Comparison of ENCODE assay signal across 1 cellular context in the genomic region with DNA sequence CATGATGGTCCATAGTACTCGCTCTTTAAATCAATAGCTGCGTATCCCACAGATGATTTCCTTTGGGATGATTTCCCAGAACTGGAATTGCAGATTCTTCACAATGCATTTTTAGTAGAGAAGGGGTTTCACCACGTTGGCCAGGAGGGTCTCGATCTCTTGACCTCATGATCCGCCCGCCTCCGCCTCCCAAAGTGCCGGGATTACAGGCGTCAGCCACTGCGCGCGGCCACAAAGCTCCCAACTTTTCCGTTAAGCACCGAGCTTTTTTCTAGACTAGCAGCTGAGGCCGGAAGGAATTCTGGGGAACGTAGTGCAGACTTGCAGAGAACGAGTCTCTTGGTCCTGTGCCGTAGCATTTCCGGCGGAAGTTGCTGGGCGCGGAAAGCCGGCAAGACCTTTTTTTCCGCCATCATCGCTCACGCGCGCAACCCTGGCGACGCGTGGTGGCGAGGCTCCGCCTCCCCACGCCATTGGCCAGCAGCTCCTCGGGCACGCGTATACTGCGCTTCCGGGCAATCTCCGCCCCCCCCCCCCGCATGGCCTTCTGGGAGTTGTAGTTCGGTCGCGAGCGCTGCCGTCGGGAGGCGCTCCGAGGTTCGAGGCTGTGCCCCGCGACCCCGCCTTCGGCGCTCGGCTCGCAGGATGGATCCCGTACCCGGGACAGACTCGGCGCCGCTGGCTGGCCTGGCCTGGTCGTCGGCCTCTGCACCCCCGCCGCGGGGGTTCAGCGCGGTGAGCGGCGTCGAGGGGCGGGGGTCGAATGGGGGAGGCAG.
TF ChIP-seq lines count a peak whose summit lies in the region.

A gene (plus strand): TSS at position 557 of the 776 bp plus-strand sequence. CDS start 89 bp downstream, at position 646.

TF ChIP-seq in HepG2, 621 proteins besides CTCF, POLR2A, EP300 and RAD21 (continued from another document and continues in another):
- TF ChIP-seq, protein P1, sequence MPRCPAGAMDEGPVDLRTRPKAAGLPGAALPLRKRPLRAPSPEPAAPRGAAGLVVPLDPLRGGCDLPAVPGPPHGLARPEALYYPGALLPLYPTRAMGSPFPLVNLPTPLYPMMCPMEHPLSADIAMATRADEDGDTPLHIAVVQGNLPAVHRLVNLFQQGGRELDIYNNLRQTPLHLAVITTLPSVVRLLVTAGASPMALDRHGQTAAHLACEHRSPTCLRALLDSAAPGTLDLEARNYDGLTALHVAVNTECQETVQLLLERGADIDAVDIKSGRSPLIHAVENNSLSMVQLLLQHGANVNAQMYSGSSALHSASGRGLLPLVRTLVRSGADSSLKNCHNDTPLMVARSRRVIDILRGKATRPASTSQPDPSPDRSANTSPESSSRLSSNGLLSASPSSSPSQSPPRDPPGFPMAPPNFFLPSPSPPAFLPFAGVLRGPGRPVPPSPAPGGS (CRISPR knock-in tag; IDR thresholded peaks at IDR 0.05), result no peak
- peak; percentile 82 for TF ChIP-seq ZNF343 (CRISPR knock-in tag; IDR thresholded peaks at IDR 0.05)
- peak; percentile 46 for TF ChIP-seq ZNF563 (CRISPR knock-in tag; IDR thresholded peaks at IDR 0.05)
- TF ChIP-seq RARA (CRISPR knock-in tag; IDR thresholded peaks at IDR 0.05), result no peak; the same call in 1 of the 2 replicates
- TF ChIP-seq POLR2AphosphoS2 (IDR thresholded peaks at IDR 0.05; ENCODE audit: low read depth, low read length), result no peak
- no peak for TF ChIP-seq NR2F6 (IDR thresholded peaks at IDR 0.05)
- peak; percentile 36; the same call in 1 of the 2 replicates for TF ChIP-seq NR2F6 (CRISPR knock-in tag; IDR thresholded peaks at IDR 0.05)
- TF ChIP-seq, protein P2, sequence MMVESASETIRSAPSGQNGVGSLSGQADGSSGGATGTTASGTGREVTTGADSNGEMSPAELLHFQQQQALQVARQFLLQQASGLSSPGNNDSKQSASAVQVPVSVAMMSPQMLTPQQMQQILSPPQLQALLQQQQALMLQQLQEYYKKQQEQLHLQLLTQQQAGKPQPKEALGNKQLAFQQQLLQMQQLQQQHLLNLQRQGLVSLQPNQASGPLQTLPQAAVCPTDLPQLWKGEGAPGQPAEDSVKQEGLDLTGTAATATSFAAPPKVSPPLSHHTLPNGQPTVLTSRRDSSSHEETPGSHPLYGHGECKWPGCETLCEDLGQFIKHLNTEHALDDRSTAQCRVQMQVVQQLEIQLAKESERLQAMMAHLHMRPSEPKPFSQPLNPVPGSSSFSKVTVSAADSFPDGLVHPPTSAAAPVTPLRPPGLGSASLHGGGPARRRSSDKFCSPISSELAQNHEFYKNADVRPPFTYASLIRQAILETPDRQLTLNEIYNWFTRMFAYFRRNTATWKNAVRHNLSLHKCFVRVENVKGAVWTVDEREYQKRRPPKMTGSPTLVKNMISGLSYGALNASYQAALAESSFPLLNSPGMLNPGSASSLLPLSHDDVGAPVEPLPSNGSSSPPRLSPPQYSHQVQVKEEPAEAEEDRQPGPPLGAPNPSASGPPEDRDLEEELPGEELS (CRISPR knock-in tag; IDR thresholded peaks at IDR 0.05), result no peak
- TF ChIP-seq ZNF431 (CRISPR knock-in tag; IDR thresholded peaks at IDR 0.05; ENCODE audit: borderline replicate concordance, low read depth), result no peak
- TF ChIP-seq AKAP8 (CRISPR knock-in tag; IDR thresholded peaks at IDR 0.05), result peak; percentile 79
- no peak for TF ChIP-seq SP5 (CRISPR knock-in tag; IDR thresholded peaks at IDR 0.05; ENCODE audit: borderline replicate concordance, low read depth)
- TF ChIP-seq MATR3 (CRISPR knock-in tag; IDR thresholded peaks at IDR 0.05), result no peak
- TF ChIP-seq DMAP1 (CRISPR knock-in tag; IDR thresholded peaks at IDR 0.05), result peak; percentile 81
- TF ChIP-seq PAF1 (CRISPR knock-in tag; IDR thresholded peaks at IDR 0.05), result no peak; the same call in 1 of the 2 replicates
- peak; percentile 26; the same call in 1 of the 2 replicates for TF ChIP-seq KLF11 (CRISPR knock-in tag; IDR thresholded peaks at IDR 0.05)
- TF ChIP-seq, protein P3, sequence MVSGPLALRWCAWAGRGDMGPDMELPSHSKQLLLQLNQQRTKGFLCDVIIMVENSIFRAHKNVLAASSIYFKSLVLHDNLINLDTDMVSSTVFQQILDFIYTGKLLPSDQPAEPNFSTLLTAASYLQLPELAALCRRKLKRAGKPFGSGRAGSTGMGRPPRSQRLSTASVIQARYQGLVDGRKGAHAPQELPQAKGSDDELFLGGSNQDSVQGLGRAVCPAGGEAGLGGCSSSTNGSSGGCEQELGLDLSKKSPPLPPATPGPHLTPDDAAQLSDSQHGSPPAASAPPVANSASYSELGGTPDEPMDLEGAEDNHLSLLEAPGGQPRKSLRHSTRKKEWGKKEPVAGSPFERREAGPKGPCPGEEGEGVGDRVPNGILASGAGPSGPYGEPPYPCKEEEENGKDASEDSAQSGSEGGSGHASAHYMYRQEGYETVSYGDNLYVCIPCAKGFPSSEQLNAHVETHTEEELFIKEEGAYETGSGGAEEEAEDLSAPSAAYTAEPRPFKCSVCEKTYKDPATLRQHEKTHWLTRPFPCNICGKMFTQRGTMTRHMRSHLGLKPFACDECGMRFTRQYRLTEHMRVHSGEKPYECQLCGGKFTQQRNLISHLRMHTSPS (CRISPR knock-in tag; IDR thresholded peaks at IDR 0.05; ENCODE audit: low read depth), result no peak
- TF ChIP-seq, protein P4, sequence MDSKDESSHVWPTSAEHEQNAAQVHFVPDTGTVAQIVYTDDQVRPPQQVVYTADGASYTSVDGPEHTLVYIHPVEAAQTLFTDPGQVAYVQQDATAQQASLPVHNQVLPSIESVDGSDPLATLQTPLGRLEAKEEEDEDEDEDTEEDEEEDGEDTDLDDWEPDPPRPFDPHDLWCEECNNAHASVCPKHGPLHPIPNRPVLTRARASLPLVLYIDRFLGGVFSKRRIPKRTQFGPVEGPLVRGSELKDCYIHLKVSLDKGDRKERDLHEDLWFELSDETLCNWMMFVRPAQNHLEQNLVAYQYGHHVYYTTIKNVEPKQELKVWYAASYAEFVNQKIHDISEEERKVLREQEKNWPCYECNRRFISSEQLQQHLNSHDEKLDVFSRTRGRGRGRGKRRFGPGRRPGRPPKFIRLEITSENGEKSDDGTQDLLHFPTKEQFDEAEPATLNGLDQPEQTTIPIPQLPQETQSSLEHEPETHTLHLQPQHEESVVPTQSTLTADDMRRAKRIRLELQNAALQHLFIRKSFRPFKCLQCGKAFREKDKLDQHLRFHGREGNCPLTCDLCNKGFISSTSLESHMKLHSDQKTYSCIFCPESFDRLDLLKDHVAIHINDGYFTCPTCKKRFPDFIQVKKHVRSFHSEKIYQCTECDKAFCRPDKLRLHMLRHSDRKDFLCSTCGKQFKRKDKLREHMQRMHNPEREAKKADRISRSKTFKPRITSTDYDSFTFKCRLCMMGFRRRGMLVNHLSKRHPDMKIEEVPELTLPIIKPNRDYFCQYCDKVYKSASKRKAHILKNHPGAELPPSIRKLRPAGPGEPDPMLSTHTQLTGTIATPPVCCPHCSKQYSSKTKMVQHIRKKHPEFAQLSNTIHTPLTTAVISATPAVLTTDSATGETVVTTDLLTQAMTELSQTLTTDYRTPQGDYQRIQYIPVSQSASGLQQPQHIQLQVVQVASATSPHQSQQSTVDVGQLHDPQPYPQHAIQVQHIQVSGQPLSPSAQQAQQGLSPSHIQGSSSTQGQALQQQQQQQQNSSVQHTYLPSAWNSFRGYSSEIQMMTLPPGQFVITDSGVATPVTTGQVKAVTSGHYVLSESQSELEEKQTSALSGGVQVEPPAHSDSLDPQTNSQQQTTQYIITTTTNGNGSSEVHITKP (CRISPR knock-in tag; IDR thresholded peaks at IDR 0.05; ENCODE audit: low read depth), result no peak
- TF ChIP-seq ZFP37 (CRISPR knock-in tag; IDR thresholded peaks at IDR 0.05; ENCODE audit: borderline replicate concordance), result 0 out of 2 replicates have a peak, but pooled peaks have one; percentile 55
- TF ChIP-seq NFRKB (IDR thresholded peaks at IDR 0.05), result no peak
- peak; percentile 61 for TF ChIP-seq RFX5 (IDR thresholded peaks at IDR 0.05; ENCODE audit: low read depth, low read length)
- TF ChIP-seq, protein P5, sequence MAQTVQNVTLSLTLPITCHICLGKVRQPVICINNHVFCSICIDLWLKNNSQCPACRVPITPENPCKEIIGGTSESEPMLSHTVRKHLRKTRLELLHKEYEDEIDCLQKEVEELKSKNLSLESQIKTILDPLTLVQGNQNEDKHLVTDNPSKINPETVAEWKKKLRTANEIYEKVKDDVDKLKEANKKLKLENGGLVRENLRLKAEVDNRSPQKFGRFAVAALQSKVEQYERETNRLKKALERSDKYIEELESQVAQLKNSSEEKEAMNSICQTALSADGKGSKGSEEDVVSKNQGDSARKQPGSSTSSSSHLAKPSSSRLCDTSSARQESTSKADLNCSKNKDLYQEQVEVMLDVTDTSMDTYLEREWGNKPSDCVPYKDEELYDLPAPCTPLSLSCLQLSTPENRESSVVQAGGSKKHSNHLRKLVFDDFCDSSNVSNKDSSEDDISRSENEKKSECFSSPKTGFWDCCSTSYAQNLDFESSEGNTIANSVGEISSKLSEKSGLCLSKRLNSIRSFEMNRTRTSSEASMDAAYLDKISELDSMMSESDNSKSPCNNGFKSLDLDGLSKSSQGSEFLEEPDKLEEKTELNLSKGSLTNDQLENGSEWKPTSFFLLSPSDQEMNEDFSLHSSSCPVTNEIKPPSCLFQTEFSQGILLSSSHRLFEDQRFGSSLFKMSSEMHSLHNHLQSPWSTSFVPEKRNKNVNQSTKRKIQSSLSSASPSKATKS (CRISPR knock-in tag; IDR thresholded peaks at IDR 0.05), result no peak
- TF ChIP-seq, protein P6, sequence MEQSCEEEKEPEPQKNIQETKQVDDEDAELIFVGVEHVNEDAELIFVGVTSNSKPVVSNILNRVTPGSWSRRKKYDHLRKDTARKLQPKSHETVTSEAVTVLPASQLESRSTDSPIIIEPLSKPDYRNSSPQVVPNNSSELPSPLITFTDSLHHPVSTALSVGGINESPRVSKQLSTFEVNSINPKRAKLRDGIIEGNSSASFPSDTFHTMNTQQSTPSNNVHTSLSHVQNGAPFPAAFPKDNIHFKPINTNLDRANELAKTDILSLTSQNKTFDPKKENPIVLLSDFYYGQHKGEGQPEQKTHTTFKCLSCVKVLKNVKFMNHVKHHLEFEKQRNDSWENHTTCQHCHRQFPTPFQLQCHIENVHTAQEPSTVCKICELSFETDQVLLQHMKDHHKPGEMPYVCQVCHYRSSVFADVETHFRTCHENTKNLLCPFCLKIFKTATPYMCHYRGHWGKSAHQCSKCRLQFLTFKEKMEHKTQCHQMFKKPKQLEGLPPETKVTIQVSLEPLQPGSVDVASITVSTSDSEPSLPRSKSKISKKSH (CRISPR knock-in tag; IDR thresholded peaks at IDR 0.05; ENCODE audit: borderline replicate concordance), result no peak
- TF ChIP-seq, protein P7, sequence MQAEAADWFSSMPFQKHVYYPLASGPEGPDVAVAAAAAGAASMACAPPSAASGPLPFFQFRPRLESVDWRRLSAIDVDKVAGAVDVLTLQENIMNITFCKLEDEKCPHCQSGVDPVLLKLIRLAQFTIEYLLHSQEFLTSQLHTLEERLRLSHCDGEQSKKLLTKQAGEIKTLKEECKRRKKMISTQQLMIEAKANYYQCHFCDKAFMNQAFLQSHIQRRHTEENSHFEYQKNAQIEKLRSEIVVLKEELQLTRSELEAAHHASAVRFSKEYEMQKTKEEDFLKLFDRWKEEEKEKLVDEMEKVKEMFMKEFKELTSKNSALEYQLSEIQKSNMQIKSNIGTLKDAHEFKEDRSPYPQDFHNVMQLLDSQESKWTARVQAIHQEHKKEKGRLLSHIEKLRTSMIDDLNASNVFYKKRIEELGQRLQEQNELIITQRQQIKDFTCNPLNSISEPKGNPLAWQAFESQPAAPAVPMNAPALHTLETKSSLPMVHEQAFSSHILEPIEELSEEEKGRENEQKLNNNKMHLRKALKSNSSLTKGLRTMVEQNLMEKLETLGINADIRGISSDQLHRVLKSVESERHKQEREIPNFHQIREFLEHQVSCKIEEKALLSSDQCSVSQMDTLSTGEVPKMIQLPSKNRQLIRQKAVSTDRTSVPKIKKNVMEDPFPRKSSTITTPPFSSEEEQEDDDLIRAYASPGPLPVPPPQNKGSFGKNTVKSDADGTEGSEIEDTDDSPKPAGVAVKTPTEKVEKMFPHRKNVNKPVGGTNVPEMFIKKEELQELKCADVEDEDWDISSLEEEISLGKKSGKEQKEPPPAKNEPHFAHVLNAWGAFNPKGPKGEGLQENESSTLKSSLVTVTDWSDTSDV (CRISPR knock-in tag; IDR thresholded peaks at IDR 0.05), result no peak
- TF ChIP-seq, protein P8, sequence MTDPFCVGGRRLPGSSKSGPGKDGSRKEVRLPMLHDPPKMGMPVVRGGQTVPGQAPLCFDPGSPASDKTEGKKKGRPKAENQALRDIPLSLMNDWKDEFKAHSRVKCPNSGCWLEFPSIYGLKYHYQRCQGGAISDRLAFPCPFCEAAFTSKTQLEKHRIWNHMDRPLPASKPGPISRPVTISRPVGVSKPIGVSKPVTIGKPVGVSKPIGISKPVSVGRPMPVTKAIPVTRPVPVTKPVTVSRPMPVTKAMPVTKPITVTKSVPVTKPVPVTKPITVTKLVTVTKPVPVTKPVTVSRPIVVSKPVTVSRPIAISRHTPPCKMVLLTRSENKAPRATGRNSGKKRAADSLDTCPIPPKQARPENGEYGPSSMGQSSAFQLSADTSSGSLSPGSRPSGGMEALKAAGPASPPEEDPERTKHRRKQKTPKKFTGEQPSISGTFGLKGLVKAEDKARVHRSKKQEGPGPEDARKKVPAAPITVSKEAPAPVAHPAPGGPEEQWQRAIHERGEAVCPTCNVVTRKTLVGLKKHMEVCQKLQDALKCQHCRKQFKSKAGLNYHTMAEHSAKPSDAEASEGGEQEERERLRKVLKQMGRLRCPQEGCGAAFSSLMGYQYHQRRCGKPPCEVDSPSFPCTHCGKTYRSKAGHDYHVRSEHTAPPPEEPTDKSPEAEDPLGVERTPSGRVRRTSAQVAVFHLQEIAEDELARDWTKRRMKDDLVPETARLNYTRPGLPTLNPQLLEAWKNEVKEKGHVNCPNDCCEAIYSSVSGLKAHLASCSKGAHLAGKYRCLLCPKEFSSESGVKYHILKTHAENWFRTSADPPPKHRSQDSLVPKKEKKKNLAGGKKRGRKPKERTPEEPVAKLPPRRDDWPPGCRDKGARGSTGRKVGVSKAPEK (CRISPR knock-in tag; IDR thresholded peaks at IDR 0.05; ENCODE audit: borderline replicate concordance), result no peak
